ENCODE assay signal across 8 cellular contexts in the genomic region with DNA sequence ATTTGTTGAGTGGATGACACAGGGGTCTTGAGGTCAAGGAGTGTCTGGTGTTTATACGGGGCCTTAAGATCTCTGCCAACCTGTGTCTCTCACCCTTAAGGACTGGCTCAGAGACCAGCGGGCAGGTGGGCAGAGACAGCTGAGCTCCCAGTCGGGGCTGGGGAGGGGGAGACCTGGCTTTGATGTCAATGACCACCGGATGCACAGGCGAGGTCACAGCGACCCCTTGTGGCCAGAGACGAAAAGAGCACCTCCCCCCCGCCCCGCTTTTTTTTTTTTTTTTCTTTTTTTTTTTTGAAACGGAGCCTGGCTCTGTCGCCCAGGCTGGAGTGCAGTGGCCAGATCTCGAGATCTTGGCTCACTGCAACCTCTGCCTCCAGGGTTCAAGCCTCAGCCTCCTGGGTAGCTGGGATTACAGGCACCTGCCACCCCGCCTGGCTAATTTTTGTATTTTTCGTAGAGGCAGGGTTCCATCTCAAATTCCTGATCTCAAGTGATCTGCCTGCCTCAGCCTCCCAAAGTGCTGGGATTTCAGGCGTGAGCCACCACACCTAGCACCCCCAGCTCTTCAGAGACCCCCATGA. TPM values are rescaled to one million over a fixed set of nuclear protein-coding genes. Genes with fewer than 3 reads are reported as not detected.
A peak's percentile ranks its signal among the peaks of the same experiment; 100 is the strongest.
DNase-seq lines count a peak whose midpoint lies in the region; ATAC-seq and TF ChIP-seq lines count a peak whose summit lies in the region.

No MANE protein-coding gene starts in this region.

- no peak for TF ChIP-seq POLR2A in Peyer's patch (IDR thresholded peaks at IDR 0.05)

- peaks cover 4% of the 10 kb centered on the region for H3K79me2 ChIP-seq in osteoblast (ENCODE audit: insufficient read depth, low read length)

- H3K36me3 ChIP-seq in Peyer's patch (peaks cover 0 to 9% (median 0%) of the 10 kb centered on the region in 3 donors), osteoblast (ENCODE audit: insufficient read depth, low read length) (peaks cover 4% of the 10 kb centered on the region)

- H3K27me3 ChIP-seq in Peyer's patch (no peaks in the 10 kb centered on the region), osteoblast (ENCODE audit: insufficient read depth, low read length) (no peaks in the 10 kb centered on the region)

- DNase-seq in AG20443 (ENCODE audit: low spot score) (peak; percentile 59), Peyer's patch (no peak), osteoblast (ENCODE audit: insufficient read length, low spot score, missing footprints) (peak; percentile 84), NCI-H2107 treated with DMSO at 0.1 percent for 48 hours (lab: John Stamatoyannopoulos, UW; ENCODE audit: unreplicated experiment) (no peak)
- DNase-seq in effector CD4-positive, alpha-beta T cell: peak; percentile 12

- H3K9me3 ChIP-seq in Peyer's patch: no peaks in the 10 kb centered on the region
- no peaks in the 10 kb centered on the region for H3K9me3 ChIP-seq in osteoblast (ENCODE audit: low read depth, low read length)

- no peaks in the 10 kb centered on the region for H3K4me1 ChIP-seq in Peyer's patch
- no peaks in the 10 kb centered on the region for H3K4me1 ChIP-seq in osteoblast (ENCODE audit: insufficient read depth, low read length)

- H3K4me2 ChIP-seq in osteoblast (ENCODE audit: insufficient read depth, low read length): no peak overlapping the region

- no peak for ATAC-seq in HG02970 (IDR thresholded peaks at IDR 0.05; ENCODE audit: low FRiP score, unreplicated experiment)
- no peak for ATAC-seq in GM21367 (IDR thresholded peaks at IDR 0.05; ENCODE audit: unreplicated experiment)

- H3K4me3 ChIP-seq in Peyer's patch (no peak overlapping the region), osteoblast (ENCODE audit: insufficient read depth, low read length) (no peak overlapping the region)

- TF ChIP-seq CTCF in GM12872 (IDR thresholded peaks at IDR 0.05; ENCODE audit: insufficient read depth, low read depth, low read length) (peak; percentile 75), Peyer's patch (IDR thresholded peaks at IDR 0.05) (peak in 4 of 6 experiments; percentile 34 to 68 (median 37)), osteoblast (IDR thresholded peaks at IDR 0.05; ENCODE audit: extremely low read depth, low read depth, low read length) (peak; percentile 59)

- H4K20me1 ChIP-seq in osteoblast (ENCODE audit: insufficient read depth, low read length): peaks cover 35% of the 10 kb centered on the region

- no peak overlapping the region for H2AFZ ChIP-seq in osteoblast (ENCODE audit: low read length)

- no peak overlapping the region for H3K27ac ChIP-seq in Peyer's patch
- no peak overlapping the region for H3K27ac ChIP-seq in osteoblast (ENCODE audit: low read depth, low read length)

RNA-seq across cellular contexts. Expression of a gene that starts 12.1 kb away (rescaled TPM):
- 1 to 10 TPM in 2 of 4 donors, not detected in 2; 1.1 to 6.6 TPM for total RNA-seq in Peyer's patch
- not detected in 2 replicates for total RNA-seq in osteoblast

RNA-seq across cellular contexts. Expression of a gene that starts 13.4 kb away (rescaled TPM):
- total RNA-seq in Peyer's patch: 10 to 100 TPM in 1 of 4 donors, 1 to 10 TPM in 3; 4.4 to 10.0 (median 6.5) TPM
- 4.1 and 4.3 TPM in 2 replicates for total RNA-seq in osteoblast

RNA-seq across cellular contexts. Expression of a gene that starts 29.9 kb away (rescaled TPM):
- total RNA-seq in Peyer's patch (1 to 10 TPM in 3 of 4 donors, not detected in 1; 1.2 to 5.0 (median 1.3) TPM), osteoblast (not detected in 2 replicates)

RNA-seq across cellular contexts. Expression of a gene that starts 29.9 kb away (rescaled TPM):
- total RNA-seq in Peyer's patch (1 to 10 TPM in 2 of 4 donors, not detected in 2; 1.9 to 2.1 TPM), osteoblast (under 0.01 TPM in 1 of 2 replicates, not detected in the other)

RNA-seq across cellular contexts. Expression of a gene that starts 47.3 kb away (rescaled TPM):
- not detected for total RNA-seq in Peyer's patch
- not detected in 2 replicates for total RNA-seq in osteoblast

Comparison
In these comparisons a context has a peak if more than half of its experiments do, and no peak if none do; other contexts are left out.
1. DNase-seq: peak in AG20443 (single experiment), effector CD4-positive, alpha-beta T cell (single experiment) and osteoblast (single experiment); none in Peyer's patch (0 of 3) and NCI-H2107 treated with DMSO at 0.1 percent for 48 hours (single experiment).
2. Peak in every context shown above with its lines, with median percentiles within 50 percentile points of each other: CTCF ChIP-seq.